In genomic region chr13:80336335-80336734, GRCh38 we compare ENCODE assay signal across 11 cellular contexts. TPM values are rescaled to one million over a fixed set of nuclear protein-coding genes. Genes with fewer than 3 reads are reported as not detected.
DNase-seq lines count a peak whose midpoint lies in the region; ATAC-seq, FAIRE-seq and TF ChIP-seq lines count a peak whose summit lies in the region.
"Had no signal": no experiment of that assay in that cellular context is flagged by ENCODE, and none has a peak within 500 bp of the region (broad histone marks: within the 10 kb centered on the region; RNA-seq: fewer than 3 reads in every experiment).

No MANE protein-coding gene starts in this region.

- no peak for TF ChIP-seq EP300 in stomach (IDR thresholded peaks at IDR 0.05)

- peak overlapping the region in 4 of 5 donors; percentile 93 to 97 (median 94) for H3K27ac ChIP-seq in stomach

- TF ChIP-seq POLR2A in stomach (IDR thresholded peaks at IDR 0.05) = no peak
- TF ChIP-seq POLR2A in lower leg skin (IDR thresholded peaks at IDR 0.05) = no peak

- FAIRE-seq in HTR-8/SVneo (lab: Jason Lieb, UNC) = no peak

- H3K36me3 ChIP-seq in H7 (replicated peaks; ENCODE audit: control insufficient read depth, insufficient read depth, low read length) (peaks cover 14% of the 10 kb centered on the region), stomach (peaks cover 0 to 27% (median 21%) of the 10 kb centered on the region in 4 donors)

- whole genome bisulfite sequencing in stomach, 5 donors = 21 to 41% (median 23%) methylated on average over 2 of the region's 2 CpGs
- WGBS in lower leg skin, 2 donors = 23 to 25% methylated on average over 2 of the region's 2 CpGs

- DNase-seq in H7 (no peak), astrocyte of the spinal cord (ENCODE audit: low read depth, low spot score) (peak; percentile 41), iris pigment epithelial cell (ENCODE audit: low read depth) (peak; percentile 24), stomach (no peak), AG08396 (ENCODE audit: low spot score) (no peak), HTR-8/SVneo (ENCODE audit: insufficient read length, low spot score) (no peak), lower leg skin (ENCODE audit: low spot score in 2 of 2) (no peak)
- DNase-seq: activated T-cell treated with anti-CD3 and anti-CD28 coated beads, Interleukin-2, amount 50 U/mL, for 24 hours; effector memory CD4-positive, alpha-beta T cell; NCI-H774 had no signal

- intact Hi-C loops in stomach (cut with DNase I; ENCODE audit: low total_unique reads) = no loop called here
- intact Hi-C loops in lower leg skin (cut with DNase I; ENCODE audit: low total_unique reads) = no loop called here

- ATAC-seq in HG02759 (IDR thresholded peaks at IDR 0.05; ENCODE audit: unreplicated experiment) = no peak

- H3K27me3 ChIP-seq in H7 (ENCODE audit: control insufficient read depth, insufficient read depth, low read length) (no peaks in the 10 kb centered on the region), stomach (no peaks in the 10 kb centered on the region)

- in situ Hi-C loops in astrocyte of the spinal cord (cut with HindIII; ENCODE audit: low sequenced_read_pairs) = no loop called here

- H3K9me3 ChIP-seq in stomach = no peaks in the 10 kb centered on the region

- TF ChIP-seq CTCF in astrocyte of the spinal cord (IDR thresholded peaks at IDR 0.05; ENCODE audit: low read depth, low read length) (no peak), stomach (IDR thresholded peaks at IDR 0.05) (no peak), lower leg skin (IDR thresholded peaks at IDR 0.05) (no peak)

- H3K4me3 ChIP-seq in H7 (ENCODE audit: insufficient read depth, low read depth, low read length) (peak overlapping the region; percentile 100; the same call in 1 of the 2 replicates), astrocyte of the spinal cord (ENCODE audit: low read depth, low read length) (peak overlapping the region; percentile 95), stomach (peak overlapping the region; percentile 64 to 73 (median 68)), lower leg skin (ENCODE audit: low read depth, poor library complexity, severe bottlenecking) (no peak overlapping the region)

- peaks cover 7 to 38% (median 24%) of the 10 kb centered on the region in 4 donors for H3K4me1 ChIP-seq in stomach

RNA-seq across cellular contexts. Expression of gene SPRY2, which starts 4.6 kb away (rescaled TPM):
- 58.5 and 60.6 TPM in 2 replicates for total RNA-seq in H7 (2014; rRNA removed; shearing (Covaris generic))
- 10 to 100 TPM in 4 of 5 donors, 1 to 10 TPM in 1; 4.0 to 33.2 (median 24.0) TPM for total RNA-seq in stomach
- 10 to 100 TPM; 13.6 to 23.1 (median 17.2) TPM for polyA plus RNA-seq in stomach
- total RNA-seq in lower leg skin = 10 to 100 TPM; 26.4 to 40.4 (median 37.0) TPM

Comparison
In these comparisons a context has a peak if more than half of its experiments do, and no peak if none do; other contexts are left out.
1. DNase-seq: peak in astrocyte of the spinal cord (single experiment) and iris pigment epithelial cell (single experiment); none in H7 (single experiment), stomach (single experiment), AG08396 (single experiment), HTR-8/SVneo (single experiment) and lower leg skin (0 of 2).